Comparison of ENCODE assay signal across 18 cellular contexts in the genomic region with DNA sequence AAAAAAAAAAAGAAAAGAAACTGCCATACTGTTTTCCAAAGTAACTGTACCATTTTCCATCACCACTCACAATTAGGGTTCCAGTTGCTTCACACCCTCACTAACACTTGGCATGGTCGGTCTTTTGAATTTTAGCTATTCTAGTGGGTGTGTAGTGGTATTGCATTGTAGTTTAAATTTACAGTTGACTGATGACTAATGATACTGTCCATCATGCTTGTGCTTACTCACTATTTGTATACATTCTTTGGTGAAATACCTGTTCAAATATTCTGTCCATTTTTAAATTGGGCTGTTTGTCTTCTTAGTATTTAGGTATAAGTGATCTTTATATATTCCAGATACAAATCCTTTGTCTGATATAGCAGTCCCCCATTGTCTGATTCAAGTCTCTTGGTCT.
"Had no signal": no experiment of that assay in that cellular context is flagged by ENCODE, and none has a peak within 500 bp of the region (broad histone marks: within the 10 kb centered on the region; RNA-seq: fewer than 3 reads in every experiment).

No MANE protein-coding gene starts in this region.

- H3K4me3 ChIP-seq: coronary artery, dorsolateral prefrontal cortex, esophagus muscularis mucosa, gastroesophageal sphincter, psoas muscle, right lobe of liver, tibial artery, upper lobe of left lung, uterus had no signal

- H3K9me3 ChIP-seq: neutrophil, psoas muscle, right lobe of liver, upper lobe of left lung, uterus had no signal

- ATAC-seq: gastroesophageal sphincter; naive thymus-derived CD4-positive, alpha-beta T cell; psoas muscle; right lobe of liver; stimulated activated memory B cell treated with anti-CD40 and anti-IgM and Interleukin-4, amounts not matched to agents 10 μg/mL and 1 μg/mL and 100 μg/mL, for 72 hours had no signal

- H3K4me1 ChIP-seq: esophagus muscularis mucosa, gastroesophageal sphincter, psoas muscle, right lobe of liver, tibial artery, upper lobe of left lung, uterus had no signal

- DNase-seq: dorsolateral prefrontal cortex; effector CD8-positive, alpha-beta T cell; glutamatergic neuron; naive thymus-derived CD4-positive, alpha-beta T cell; nephron progenitor cell; psoas muscle; retina; right lobe of liver; stimulated activated CD4-positive, alpha-beta T cell treated with anti-CD3 and anti-CD28 coated beads, Interleukin-1b, Interleukin-23, amount 100 ng/mL, for 48 hours; stimulated activated CD4-positive, alpha-beta T cell treated with anti-CD3 and anti-CD28 coated beads, Interleukin-4, amount 100 ng/mL, for 24 hours; tibial artery; upper lobe of left lung; uterus had no signal

- H3K27ac ChIP-seq: coronary artery, dorsolateral prefrontal cortex, esophagus muscularis mucosa, gastroesophageal sphincter, neutrophil, psoas muscle, right lobe of liver, tibial artery, upper lobe of left lung, uterus had no signal

- H3K36me3 ChIP-seq: esophagus muscularis mucosa, gastroesophageal sphincter, neutrophil, right lobe of liver, tibial artery, upper lobe of left lung, uterus had no signal

- H3K27me3 ChIP-seq: dorsolateral prefrontal cortex, esophagus muscularis mucosa, gastroesophageal sphincter, right lobe of liver, tibial artery, upper lobe of left lung, uterus had no signal
